In genomic region chr3:197501879-197502620, GRCh38 we compare ENCODE assay signal across 8 cellular contexts. TPM values are rescaled to one million over a fixed set of nuclear protein-coding genes. Genes with fewer than 3 reads are reported as not detected.
DNase-seq lines count a peak whose midpoint lies in the region; ATAC-seq lines count a peak whose summit lies in the region.

No MANE protein-coding gene starts in this region.

- DNase-seq in activated T-cell treated with anti-CD3 and anti-CD28 coated beads for 48 hours (ENCODE audit: low read depth) = peak; percentile 45
- DNase-seq in activated T-cell treated with anti-CD3 and anti-CD28 coated beads for 4 hours = no peak
- DNase-seq in NOMO-1 treated with dmso at 0.1 percent for 144 hours (lab: John Stamatoyannopoulos, UW; ENCODE audit: unreplicated experiment) = peak; percentile 96
- peak in 40 of 58 donors; percentile 12 to 74 (median 35) for DNase-seq in anterior cingulate cortex (lab: John Stamatoyannopoulos, UW)
- peak; percentile 62 for DNase-seq in iPS DF 4.7 (ENCODE audit: extremely low read depth, low spot score)
- DNase-seq in stimulated activated CD4-positive, alpha-beta T cell treated with anti-CD3 and anti-CD28 coated beads, Interleukin-4, amount 100 ng/mL, for 48 hours (ENCODE audit: low read depth in 2 of 2) = peak; percentile 47 to 50
- DNase-seq in posterior vena cava (ENCODE audit: low spot score) = no peak

- intact Hi-C loops in posterior vena cava (cut with DNase I) = no loop called here

- ATAC-seq in HG03354 (IDR thresholded peaks at IDR 0.05; ENCODE audit: poor library complexity, severe bottlenecking, unreplicated experiment) = peak; percentile 79

RNA-seq across cellular contexts. Expression of gene BDH1, which starts 53.7 kb away (rescaled TPM):
- 1 to 10 TPM; 3.1 to 3.4 TPM for total RNA-seq in posterior vena cava

Comparison
In these comparisons a context has a peak if more than half of its experiments do, and no peak if none do; other contexts are left out.
1. DNase-seq: peak in activated T-cell treated with anti-CD3 and anti-CD28 coated beads for 48 hours (single experiment), NOMO-1 treated with dmso at 0.1 percent for 144 hours (single experiment), anterior cingulate cortex (40 of 58), iPS DF 4.7 (single experiment) and stimulated activated CD4-positive, alpha-beta T cell treated with anti-CD3 and anti-CD28 coated beads, Interleukin-4, amount 100 ng/mL, for 48 hours (2 of 2); none in activated T-cell treated with anti-CD3 and anti-CD28 coated beads for 4 hours (single experiment) and posterior vena cava (single experiment).